In genomic region chr19:45424191-45425058, GRCh38 we compare ENCODE assay signal across 8 cellular contexts. TPM values are rescaled to one million over a fixed set of nuclear protein-coding genes. Genes with fewer than 3 reads are reported as not detected.
DNase-seq lines count a peak whose midpoint lies in the region; ATAC-seq, FAIRE-seq and TF ChIP-seq lines count a peak whose summit lies in the region.

No MANE protein-coding gene starts in this region.

- TF ChIP-seq POLR2A in GM12892 (IDR thresholded peaks at IDR 0.05; ENCODE audit: low read depth, low read length) = no peak

- peak; percentile 66 for FAIRE-seq in GM12892 (lab: Jason Lieb, UNC)

- TF ChIP-seq CTCF in AG04450 (IDR thresholded peaks at IDR 0.05; ENCODE audit: low read depth, low read length) = no peak
- TF ChIP-seq CTCF in fibroblast of lung (conservative IDR thresholded peaks at IDR 0.05 in 1 of 2, IDR thresholded peaks at IDR 0.05 in 1 of 2; ENCODE audit: low read depth in 1 of 2, low read length in 2 of 2) = no peak

- DNase-seq in AG04450 (ENCODE audit: low read depth, low spot score) (peak; percentile 83), GM12892 (ENCODE audit: insufficient read length) (no peak), NCI-H146 (lab: John Stamatoyannopoulos, UW) (peak; percentile 58), fibroblast of lung (ENCODE audit: low read depth in 2 of 2) (peak; percentile 92 to 97)
- peak; percentile 60 for DNase-seq in activated CD4-positive, alpha-beta memory T cell treated with anti-CD3 and anti-CD28 coated beads, Interleukin-2, amount 10 ng/mL, durations not matched to agents 7 days and 5 days
- DNase-seq in natural killer cell treated with Interleukin-12 subunit alpha and Interleukin-12 subunit beta and Interleukin-15 and Interleukin-18, amount 100 ng/mL, for 72 hours (ENCODE audit: low spot score) = peak; percentile 86

- H3K27me3 ChIP-seq in AG04450 (ENCODE audit: control insufficient read depth, insufficient read depth, low read length) (no peaks in the 10 kb centered on the region), fibroblast of lung (ENCODE audit: control insufficient read depth, insufficient read depth, low read length) (no peaks in the 10 kb centered on the region)

- H3K9me3 Mint-ChIP-seq in activated CD4-positive, alpha-beta memory T cell treated with anti-CD3 and anti-CD28 coated beads, Interleukin-2, amount 10 ng/mL, durations not matched to agents 7 days and 5 days = no peaks in the 10 kb centered on the region
- H3K9me3 Mint-ChIP-seq in natural killer cell treated with Interleukin-12 subunit alpha and Interleukin-12 subunit beta and Interleukin-15 and Interleukin-18, amount 100 ng/mL, for 72 hours = no peaks in the 10 kb centered on the region

- ATAC-seq in natural killer cell treated with Interleukin-12 subunit alpha and Interleukin-12 subunit beta and Interleukin-15 and Interleukin-18, amount 100 ng/mL, for 72 hours = peak; percentile 76 to 79
- ATAC-seq in HG02588 (IDR thresholded peaks at IDR 0.05; ENCODE audit: unreplicated experiment) (no peak), HG03139 (IDR thresholded peaks at IDR 0.05; ENCODE audit: unreplicated experiment) (no peak)

- H3K27ac ChIP-seq in AG04450 (ENCODE audit: low read depth, low read length) (peak overlapping the region; percentile 99), fibroblast of lung (ENCODE audit: insufficient read depth, low read length) (peak overlapping the region; percentile 98)

- CTCF ChIA-PET in AG04450 (lab: Charles Lee) = interaction anchor here (1.7 to 3.3 kb wide), 3 partner anchors 15 to 61 kb away, joined by 8 to 17 read pairs (median 9); no protein-coding TSS in a partner anchor
- CTCF ChIA-PET in activated CD4-positive, alpha-beta memory T cell treated with anti-CD3 and anti-CD28 coated beads, Interleukin-2, amount 10 ng/mL, durations not matched to agents 7 days and 5 days (lab: Charles Lee) = interaction anchor here (2.0 to 2.8 kb wide), 3 partner anchors 15 to 61 kb away, joined by 8 to 19 read pairs (median 9); no protein-coding TSS in a partner anchor

- peaks cover 21% of the 10 kb centered on the region for H3K79me2 ChIP-seq in fibroblast of lung (ENCODE audit: control insufficient read depth, insufficient read depth, low read length)

- H3K4me1 Mint-ChIP-seq in activated CD4-positive, alpha-beta memory T cell treated with anti-CD3 and anti-CD28 coated beads, Interleukin-2, amount 10 ng/mL, durations not matched to agents 7 days and 5 days = peaks cover 61% of the 10 kb centered on the region
- peaks cover 41 to 42% of the 10 kb centered on the region in 2 donors for H3K4me1 Mint-ChIP-seq in natural killer cell treated with Interleukin-12 subunit alpha and Interleukin-12 subunit beta and Interleukin-15 and Interleukin-18, amount 100 ng/mL, for 72 hours (ENCODE audit: low read depth in 2 of 2)

- H3K9ac ChIP-seq in fibroblast of lung (ENCODE audit: insufficient read depth, low read length) = peak overlapping the region; percentile 95

- peaks cover 5% of the 10 kb centered on the region for H3K36me3 ChIP-seq in fibroblast of lung (ENCODE audit: control insufficient read depth, insufficient read depth, low read length)

- no peaks in the 10 kb centered on the region; the same call in 1 of the 2 replicates for H3K9me3 ChIP-seq in AG04450 (ENCODE audit: control insufficient read depth, insufficient read depth, low read length)
- no peaks in the 10 kb centered on the region for H3K9me3 ChIP-seq in fibroblast of lung (ENCODE audit: control insufficient read depth, insufficient read depth, low read depth, low read length)

- H3K4me1 ChIP-seq in fibroblast of lung (ENCODE audit: control insufficient read depth, extremely low read depth, insufficient read depth, low read length) = peaks cover 27% of the 10 kb centered on the region

- POLR2A ChIA-PET in AG04450 (lab: Yijun Ruan, JAX) = interaction anchor here (0.5 to 1.9 kb wide), 4 partner anchors 11 to 108 kb away, joined by 3 to 9 read pairs (median 4); no protein-coding TSS in a partner anchor
- POLR2A ChIA-PET in activated CD4-positive, alpha-beta memory T cell treated with anti-CD3 and anti-CD28 coated beads, Interleukin-2, amount 10 ng/mL, durations not matched to agents 7 days and 5 days (lab: Charles Lee) = interaction anchor here (1.0 to 1.9 kb wide), 7 partner anchors 15 to 71 kb away, joined by 3 to 6 read pairs (median 4); partner anchors contain the start of genes FOSB and PPP1R13L

- H3K4me2 ChIP-seq in fibroblast of lung (ENCODE audit: extremely low read depth, insufficient read depth, low read length) = peak overlapping the region; percentile 94

- peak overlapping the region; percentile 89 for H3K4me3 Mint-ChIP-seq in activated CD4-positive, alpha-beta memory T cell treated with anti-CD3 and anti-CD28 coated beads, Interleukin-2, amount 10 ng/mL, durations not matched to agents 7 days and 5 days
- peak overlapping the region; percentile 92 for H3K4me3 Mint-ChIP-seq in natural killer cell treated with Interleukin-12 subunit alpha and Interleukin-12 subunit beta and Interleukin-15 and Interleukin-18, amount 100 ng/mL, for 72 hours

- peaks cover 15% of the 10 kb centered on the region for H3K36me3 Mint-ChIP-seq in activated CD4-positive, alpha-beta memory T cell treated with anti-CD3 and anti-CD28 coated beads, Interleukin-2, amount 10 ng/mL, durations not matched to agents 7 days and 5 days (ENCODE audit: low read depth)
- no peaks in the 10 kb centered on the region for H3K36me3 Mint-ChIP-seq in natural killer cell treated with Interleukin-12 subunit alpha and Interleukin-12 subunit beta and Interleukin-15 and Interleukin-18, amount 100 ng/mL, for 72 hours

- no peaks in the 10 kb centered on the region for H4K20me1 ChIP-seq in fibroblast of lung (ENCODE audit: control insufficient read depth, extremely low read depth, insufficient read depth, low read length)

- H3K4me3 ChIP-seq in AG04450 (ENCODE audit: low read depth, low read length) = peak overlapping the region; percentile 85
- H3K4me3 ChIP-seq in fibroblast of lung (replicated peaks in 1 of 4; ENCODE audit: control extremely low read depth in 1 of 4, insufficient read depth in 1 of 4, low read depth in 3 of 4, low read length in 4 of 4) = peak overlapping the region; percentile 62 to 90 (median 77)

- peak overlapping the region; percentile 67 for H2AFZ ChIP-seq in fibroblast of lung (ENCODE audit: low read length)

- peak overlapping the region; percentile 93 for H3K27ac Mint-ChIP-seq in activated CD4-positive, alpha-beta memory T cell treated with anti-CD3 and anti-CD28 coated beads, Interleukin-2, amount 10 ng/mL, durations not matched to agents 7 days and 5 days
- H3K27ac Mint-ChIP-seq in natural killer cell treated with Interleukin-12 subunit alpha and Interleukin-12 subunit beta and Interleukin-15 and Interleukin-18, amount 100 ng/mL, for 72 hours = peak overlapping the region; percentile 96 to 98

- H3K27me3 Mint-ChIP-seq in activated CD4-positive, alpha-beta memory T cell treated with anti-CD3 and anti-CD28 coated beads, Interleukin-2, amount 10 ng/mL, durations not matched to agents 7 days and 5 days = peaks cover 12% of the 10 kb centered on the region
- H3K27me3 Mint-ChIP-seq in natural killer cell treated with Interleukin-12 subunit alpha and Interleukin-12 subunit beta and Interleukin-15 and Interleukin-18, amount 100 ng/mL, for 72 hours = no peaks in the 10 kb centered on the region

RNA-seq across cellular contexts. Expression of gene ERCC1, which starts 0.7 kb away (rescaled TPM):
- polyA plus RNA-seq in AG04450 (2011; rRNA removed) (75.8 and 113 TPM in 2 replicates), fibroblast of lung (49.3 and 69.6 TPM in 2 replicates)
- polyA minus RNA-seq in AG04450 (2011; rRNA and poly(A)+ RNA removed) = 85.5 and 126 TPM in 2 replicates
- 39.3 TPM for polyA plus RNA-seq in GM12892 (2012; ENCODE audit: missing spikeins)
- total RNA-seq in activated CD4-positive, alpha-beta memory T cell treated with anti-CD3 and anti-CD28 coated beads, Interleukin-2, amount 10 ng/mL, durations not matched to agents 7 days and 5 days = 10 to 100 TPM; 59.8 to 60.6 TPM
- 81.1 and 81.4 TPM in 2 replicates for total RNA-seq in fibroblast of lung
- polyA plus RNA-seq in fibroblast of lung (2012) = 104 and 125 TPM in 2 replicates
- polyA minus RNA-seq in fibroblast of lung (ENCODE audit: low replicate concordance) = 181 and 256 TPM in 2 replicates
- 10 to 100 TPM; 65.0 to 67.8 TPM for total RNA-seq in natural killer cell treated with Interleukin-12 subunit alpha and Interleukin-12 subunit beta and Interleukin-15 and Interleukin-18, amount 100 ng/mL, for 72 hours

RNA-seq across cellular contexts. Expression of gene POLR1G, which starts 18.0 kb away (rescaled TPM):
- polyA plus RNA-seq in AG04450 (2011; rRNA removed) (3.0 and 3.2 TPM in 2 replicates), fibroblast of lung (4.7 and 5.3 TPM in 2 replicates)
- 2.4 and 3.1 TPM in 2 replicates for polyA minus RNA-seq in AG04450 (2011; rRNA and poly(A)+ RNA removed)
- polyA plus RNA-seq in GM12892 (2012; ENCODE audit: missing spikeins) = 4.4 TPM
- 1 to 10 TPM; 3.6 to 3.8 TPM for total RNA-seq in activated CD4-positive, alpha-beta memory T cell treated with anti-CD3 and anti-CD28 coated beads, Interleukin-2, amount 10 ng/mL, durations not matched to agents 7 days and 5 days
- total RNA-seq in fibroblast of lung = 3.6 and 5.4 TPM in 2 replicates
- polyA plus RNA-seq in fibroblast of lung (2012) = 3.5 and 4.3 TPM in 2 replicates
- polyA minus RNA-seq in fibroblast of lung (ENCODE audit: low replicate concordance) = 5.8 and 7.2 TPM in 2 replicates
- 10 to 100 TPM; 11.0 to 25.4 TPM for total RNA-seq in natural killer cell treated with Interleukin-12 subunit alpha and Interleukin-12 subunit beta and Interleukin-15 and Interleukin-18, amount 100 ng/mL, for 72 hours

RNA-seq across cellular contexts. Expression of gene PPP1R13L, which starts 19.6 kb away (rescaled TPM):
- polyA plus RNA-seq in AG04450 (2011; rRNA removed) (2.4 and 5.1 TPM in 2 replicates), fibroblast of lung (1.2 and 5.8 TPM in 2 replicates)
- polyA minus RNA-seq in AG04450 (2011; rRNA and poly(A)+ RNA removed) = 2.5 and 4.3 TPM in 2 replicates
- polyA plus RNA-seq in GM12892 (2012; ENCODE audit: missing spikeins) = 4.6 TPM
- 10 to 100 TPM; 13.0 to 18.9 TPM for total RNA-seq in activated CD4-positive, alpha-beta memory T cell treated with anti-CD3 and anti-CD28 coated beads, Interleukin-2, amount 10 ng/mL, durations not matched to agents 7 days and 5 days
- total RNA-seq in fibroblast of lung = 1.5 and 3.0 TPM in 2 replicates
- polyA plus RNA-seq in fibroblast of lung (2012) = 4.1 and 12.9 TPM in 2 replicates
- polyA minus RNA-seq in fibroblast of lung (ENCODE audit: low replicate concordance) = 0.74 and 8.8 TPM in 2 replicates
- total RNA-seq in natural killer cell treated with Interleukin-12 subunit alpha and Interleukin-12 subunit beta and Interleukin-15 and Interleukin-18, amount 100 ng/mL, for 72 hours = 10 to 100 TPM; 12.2 to 14.1 TPM

RNA-seq across cellular contexts. Expression of gene FOSB, which starts 43.4 kb away (rescaled TPM):
- polyA plus RNA-seq in AG04450 (2011; rRNA removed) (1.3 and 1.7 TPM in 2 replicates), fibroblast of lung (2.8 and 48.6 TPM in 2 replicates)
- 12.2 and 19.2 TPM in 2 replicates for polyA minus RNA-seq in AG04450 (2011; rRNA and poly(A)+ RNA removed)
- polyA plus RNA-seq in GM12892 (2012; ENCODE audit: missing spikeins) = 1.1 TPM
- 10 to 100 TPM; 15.3 to 16.1 TPM for total RNA-seq in activated CD4-positive, alpha-beta memory T cell treated with anti-CD3 and anti-CD28 coated beads, Interleukin-2, amount 10 ng/mL, durations not matched to agents 7 days and 5 days
- total RNA-seq in fibroblast of lung = 9.5 and 24.9 TPM in 2 replicates
- 4.6 and 43.1 TPM in 2 replicates for polyA plus RNA-seq in fibroblast of lung (2012)
- polyA minus RNA-seq in fibroblast of lung (ENCODE audit: low replicate concordance) = 20.3 and 218 TPM in 2 replicates
- 10 to 100 TPM; 16.3 to 18.0 TPM for total RNA-seq in natural killer cell treated with Interleukin-12 subunit alpha and Interleukin-12 subunit beta and Interleukin-15 and Interleukin-18, amount 100 ng/mL, for 72 hours

RNA-seq across cellular contexts. Expression of gene ERCC2, which starts 54.1 kb away (rescaled TPM):
- 51.4 and 69.4 TPM in 2 replicates for polyA plus RNA-seq in AG04450 (2011; rRNA removed)
- 54.4 and 72.4 TPM in 2 replicates for polyA minus RNA-seq in AG04450 (2011; rRNA and poly(A)+ RNA removed)
- polyA plus RNA-seq in GM12892 (2012; ENCODE audit: missing spikeins) = 12.0 TPM
- 10 to 100 TPM; 19.0 to 20.0 TPM for total RNA-seq in activated CD4-positive, alpha-beta memory T cell treated with anti-CD3 and anti-CD28 coated beads, Interleukin-2, amount 10 ng/mL, durations not matched to agents 7 days and 5 days
- total RNA-seq in fibroblast of lung = 16.7 and 21.6 TPM in 2 replicates
- 51.6 and 57.1 TPM in 2 replicates for polyA plus RNA-seq in fibroblast of lung
- polyA plus RNA-seq in fibroblast of lung (2012) = 53.0 and 82.5 TPM in 2 replicates
- polyA minus RNA-seq in fibroblast of lung (ENCODE audit: low replicate concordance) = 143 and 179 TPM in 2 replicates
- total RNA-seq in natural killer cell treated with Interleukin-12 subunit alpha and Interleukin-12 subunit beta and Interleukin-15 and Interleukin-18, amount 100 ng/mL, for 72 hours = 10 to 100 TPM; 18.1 to 44.0 TPM

Comparison
In these comparisons a context has a peak if more than half of its experiments do, and no peak if none do; other contexts are left out.
1. ATAC-seq: peak in natural killer cell treated with Interleukin-12 subunit alpha and Interleukin-12 subunit beta and Interleukin-15 and Interleukin-18, amount 100 ng/mL, for 72 hours (2 of 2); none in HG02588 (single experiment) and HG03139 (single experiment).